Comparison of ENCODE assay signal across 10 cellular contexts in genomic region chr3:149009732-149010131, GRCh38. TPM values are rescaled to one million over a fixed set of nuclear protein-coding genes. Genes with fewer than 3 reads are reported as not detected.
DNase-seq lines count a peak whose midpoint lies in the region; ATAC-seq and TF ChIP-seq lines count a peak whose summit lies in the region.
"Had no signal": no experiment of that assay in that cellular context is flagged by ENCODE, and none has a peak within 500 bp of the region (broad histone marks: within the 10 kb centered on the region; RNA-seq: fewer than 3 reads in every experiment).

No MANE protein-coding gene starts in this region.

- H3K27me3 ChIP-seq in Peyer's patch, result no peaks in the 10 kb centered on the region
- H3K27me3 ChIP-seq in lung (ENCODE audit: control insufficient read depth, insufficient read depth), result no peaks in the 10 kb centered on the region
- H3K27me3 ChIP-seq: upper lobe of left lung had no signal

- peaks cover 0 to 66% (median 0%) of the 10 kb centered on the region in 3 donors for H3K36me3 ChIP-seq in Peyer's patch
- H3K36me3 ChIP-seq in lung (ENCODE audit: control insufficient read depth in 2 of 2, insufficient read depth in 2 of 2, low read length in 2 of 2), result peaks cover 29 to 36% of the 10 kb centered on the region in 2 donors

- TF ChIP-seq CTCF in Peyer's patch (IDR thresholded peaks at IDR 0.05), result no peak
- TF ChIP-seq CTCF in lung (IDR thresholded peaks at IDR 0.05; ENCODE audit: control extremely low read depth, extremely low read depth), result no peak

- H3K4me3 ChIP-seq in Peyer's patch (no peak overlapping the region), lung (no peak overlapping the region)
- H3K4me3 ChIP-seq: upper lobe of left lung had no signal

- WGBS in lung, 2 donors, result 85 to 93% methylated on average over 2 of the region's 2 CpGs

- peak overlapping the region in 1 of 4 donors; percentile 46 for H3K27ac ChIP-seq in Peyer's patch
- no peak overlapping the region for H3K27ac ChIP-seq in lung (ENCODE audit: low read depth in 1 of 2, low read length in 1 of 2)

- H3K4me1 ChIP-seq in Peyer's patch, result peaks cover 0 to 10% (median 0%) of the 10 kb centered on the region in 4 donors
- H3K4me1 ChIP-seq in lung (ENCODE audit: control insufficient read depth in 2 of 2, insufficient read depth in 2 of 2, low read length in 2 of 2), result peaks cover 2 to 9% of the 10 kb centered on the region in 2 donors

- peak; percentile 89 for ATAC-seq in GM18861 (IDR thresholded peaks at IDR 0.05; ENCODE audit: unreplicated experiment)
- ATAC-seq in HG02610 (IDR thresholded peaks at IDR 0.05; ENCODE audit: unreplicated experiment), result peak; percentile 91
- peak; percentile 41 for ATAC-seq in lung (ENCODE audit: insufficient read depth, low FRiP score)
- no peak for ATAC-seq in GM21526 (IDR thresholded peaks at IDR 0.05; ENCODE audit: low FRiP score, unreplicated experiment)
- ATAC-seq: HCT116 had no signal

- DNase-seq in Peyer's patch, result peak in 2 of 3 donors; percentile 21 to 77
- DNase-seq in lung (ENCODE audit: low spot score), result no peak
- no peak for DNase-seq in kidney glomerular epithelial cell (lab: John Stamatoyannopoulos, UW)
- no peak for DNase-seq in stimulated activated CD4-positive, alpha-beta T cell treated with anti-CD3 and anti-CD28 coated beads, Interleukin-4, amount 100 ng/mL, for 4 hours
- DNase-seq in head of caudate nucleus, result no peak
- DNase-seq: upper lobe of left lung had no signal

- H3K9me3 ChIP-seq in Peyer's patch (no peaks in the 10 kb centered on the region), lung (ENCODE audit: control insufficient read depth in 2 of 2, insufficient read depth in 1 of 2, low read length in 1 of 2) (peaks cover 0 to 4% of the 10 kb centered on the region in 2 donors)
- H3K9me3 ChIP-seq: upper lobe of left lung had no signal

- TF ChIP-seq POLR2A in Peyer's patch (IDR thresholded peaks at IDR 0.05), result no peak

- intact Hi-C loops in head of caudate nucleus (cut with DNase I), result no loop called here

RNA-seq across cellular contexts. Expression of gene GYG1, which starts 18.4 kb away (rescaled TPM):
- total RNA-seq in Peyer's patch (10 to 100 TPM; 11.9 to 23.9 (median 12.8) TPM), lung (10 to 100 TPM; 41.8 to 78.7 TPM)
- polyA plus RNA-seq in lung, result 100 to 1,000 TPM in 1 of 2 donors, 10 to 100 TPM in 1; 23.2 to 115 TPM

Comparison
In these comparisons a context has a peak if more than half of its experiments do, and no peak if none do; other contexts are left out.
1. DNase-seq: peak in Peyer's patch (2 of 3); none in lung (single experiment), kidney glomerular epithelial cell (single experiment), stimulated activated CD4-positive, alpha-beta T cell treated with anti-CD3 and anti-CD28 coated beads, Interleukin-4, amount 100 ng/mL, for 4 hours (0 of 2) and head of caudate nucleus (0 of 42).